Comparison of ENCODE assay signal across 20 cellular contexts in the genomic region with DNA sequence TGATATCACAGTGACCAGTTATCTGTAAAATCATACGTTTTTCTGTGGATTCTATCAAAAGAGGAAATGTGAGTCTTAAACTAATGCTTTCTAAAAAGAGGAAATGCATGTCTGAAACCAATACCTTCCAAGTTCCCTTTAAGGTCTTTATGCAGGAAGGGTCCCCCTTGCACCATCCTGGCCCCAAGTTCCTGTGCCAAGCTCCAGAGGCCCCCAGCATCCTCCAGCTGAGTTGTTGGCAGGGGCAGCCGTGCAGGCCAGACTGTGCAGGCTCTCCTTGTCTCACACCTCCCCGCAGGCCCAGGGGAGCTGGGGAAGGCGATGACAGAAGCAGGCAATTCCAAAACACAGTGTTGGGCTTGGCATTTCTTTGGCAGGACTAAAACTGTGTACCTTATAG. TPM values are rescaled to one million over a fixed set of nuclear protein-coding genes. Genes with fewer than 3 reads are reported as not detected.
A peak's percentile ranks its signal among the peaks of the same experiment; 100 is the strongest.
DNase-seq lines count a peak whose midpoint lies in the region; ATAC-seq and TF ChIP-seq lines count a peak whose summit lies in the region.
"Had no signal": no experiment of that assay in that cellular context is flagged by ENCODE, and none has a peak within 500 bp of the region (broad histone marks: within the 10 kb centered on the region; RNA-seq: fewer than 3 reads in every experiment).

No MANE protein-coding gene starts in this region.

- peak; percentile 28 for DNase-seq in NCI-H2171 treated with DMSO at 0.1 percent for 48 hours (lab: John Stamatoyannopoulos, UW)
- DNase-seq in NCI-H2171 (lab: John Stamatoyannopoulos, UW): no peak
- peak; percentile 94 for DNase-seq in SIG-M5 treated with dmso at 0.1 percent for 504 hours (lab: John Stamatoyannopoulos, UW; ENCODE audit: unreplicated experiment)
- no peak for DNase-seq in left cardiac atrium
- no peak for DNase-seq in effector memory CD4-positive, alpha-beta T cell
- no peak for DNase-seq in Calu3
- no peak for DNase-seq in DMS53 (lab: John Stamatoyannopoulos, UW)
- DNase-seq: activated CD4-positive, alpha-beta T cell treated with anti-CD3 and anti-CD28 coated beads, Interleukin-2, amount 50 U/mL, for 48 hours; colonic mucosa; glutamatergic neuron; kidney glomerular epithelial cell; NCI-H1694; NCI-H446 treated with DMSO at 0.1 percent for 48 hours; stimulated activated CD4-positive, alpha-beta T cell treated with anti-CD3 and anti-CD28 coated beads, Interleukin-15, amount 100 ng/mL, for 24 hours had no signal

- BruUV-seq in Calu3 (replicated peaks; lab: Mats Ljungman, UMichigan): no TSS peak

- no peaks in the 10 kb centered on the region for H3K9me3 Mint-ChIP-seq in Calu3 (ENCODE audit: low read depth, unreplicated experiment)
- H3K9me3 Mint-ChIP-seq: activated T-helper 2 cell treated with anti-CD3 and anti-CD28 coated beads, Interferon-gamma antibody, Interleukin-2, Interleukin-4, amounts not matched to agents 10 μg/mL and 5 μg/mL and 100 μg/mL, durations not matched to agents 14 hours and 24 hours and 36 hours had no signal

- H3K4me3 ChIP-seq in effector memory CD4-positive, alpha-beta T cell (ENCODE audit: insufficient read depth, low read depth, low read length, poor library complexity, severe bottlenecking): no peak overlapping the region
- H3K4me3 ChIP-seq: colonic mucosa had no signal

- peaks cover 4% of the 10 kb centered on the region for H3K27me3 ChIP-seq in effector memory CD4-positive, alpha-beta T cell (replicated peaks; ENCODE audit: control insufficient read depth, insufficient read depth, low read length, poor library complexity, severe bottlenecking)
- H3K27me3 ChIP-seq: colonic mucosa had no signal

- no peak overlapping the region for H3K4me3 Mint-ChIP-seq in Calu3 (ENCODE audit: low read depth, unreplicated experiment)

- no peak overlapping the region for H3K27ac ChIP-seq in effector memory CD4-positive, alpha-beta T cell (ENCODE audit: insufficient read depth, low read length, poor library complexity, severe bottlenecking)
- H3K27ac ChIP-seq: 22Rv1, colonic mucosa, epithelial cell of prostate had no signal

- H3K4me1 ChIP-seq in effector memory CD4-positive, alpha-beta T cell (ENCODE audit: control insufficient read depth, insufficient read depth, low read length, poor library complexity, severe bottlenecking): no peaks in the 10 kb centered on the region
- H3K4me1 ChIP-seq: colonic mucosa had no signal

- intact Hi-C loops in left cardiac atrium (cut with DNase I) (no loop called here), Calu3 (cut with micrococcal nuclease; ENCODE audit: unreplicated experiment) (no loop called here)

- CTCF ChIA-PET in Calu3 (lab: Charles Lee): interaction anchor here (0.6 kb wide), 1 partner anchor 1384 kb away, joined by 9 read pairs; no protein-coding TSS in a partner anchor

- H3K27ac Mint-ChIP-seq in Calu3 (ENCODE audit: unreplicated experiment): no peak overlapping the region
- H3K27ac Mint-ChIP-seq: activated T-helper 2 cell treated with anti-CD3 and anti-CD28 coated beads, Interferon-gamma antibody, Interleukin-2, Interleukin-4, amounts not matched to agents 10 μg/mL and 5 μg/mL and 100 μg/mL, durations not matched to agents 14 hours and 24 hours and 36 hours had no signal

- ATAC-seq in left cardiac atrium: peak; percentile 52 to 78
- ATAC-seq in GM18861 (IDR thresholded peaks at IDR 0.05; ENCODE audit: unreplicated experiment): no peak

- no peaks in the 10 kb centered on the region for H3K9me3 ChIP-seq in effector memory CD4-positive, alpha-beta T cell (ENCODE audit: control insufficient read depth, low read length)
- H3K9me3 ChIP-seq: colonic mucosa had no signal

- H3K36me3 Mint-ChIP-seq in Calu3 (ENCODE audit: insufficient read depth, unreplicated experiment): no peaks in the 10 kb centered on the region

- no peaks in the 10 kb centered on the region for H3K36me3 ChIP-seq in effector memory CD4-positive, alpha-beta T cell (ENCODE audit: control insufficient read depth, insufficient read depth, low read length)
- H3K36me3 ChIP-seq: colonic mucosa had no signal

- H3K4me1 Mint-ChIP-seq in Calu3 (ENCODE audit: low read depth, unreplicated experiment): no peaks in the 10 kb centered on the region

- peaks cover 78% of the 10 kb centered on the region for H3K27me3 Mint-ChIP-seq in Calu3 (ENCODE audit: unreplicated experiment)

- TF ChIP-seq CTCF in Calu3 (IDR thresholded peaks at IDR 0.05; ENCODE audit: unreplicated experiment): no peak

RNA-seq across cellular contexts. Expression of a gene that starts 39.2 kb away (rescaled TPM):
- total RNA-seq in left cardiac atrium (not detected), Calu3 (2022) (0.32 TPM in 1 of 2 replicates, not detected in the other)
- total RNA-seq: activated T-helper 2 cell treated with anti-CD3 and anti-CD28 coated beads, Interferon-gamma antibody, Interleukin-2, Interleukin-4, amounts not matched to agents 10 μg/mL and 5 μg/mL and 100 μg/mL, durations not matched to agents 14 hours and 24 hours and 36 hours; pulmonary artery endothelial cell; T-helper 2 cell treated with Interferon-gamma antibody and Interleukin-4, amounts not matched to agents 100 ng/mL and 5 ng/mL, for 36 hours had no signal

Comparison
In these comparisons a context has a peak if more than half of its experiments do, and no peak if none do; other contexts are left out.
1. DNase-seq: peak in NCI-H2171 treated with DMSO at 0.1 percent for 48 hours (single experiment) and SIG-M5 treated with dmso at 0.1 percent for 504 hours (single experiment); none in NCI-H2171 (single experiment), left cardiac atrium (single experiment), effector memory CD4-positive, alpha-beta T cell (0 of 3), Calu3 (single experiment) and DMS53 (single experiment).